In genomic region chr16:72099377-72099818, GRCh38 we compare ENCODE assay signal across 7 cellular contexts. TPM values are rescaled to one million over a fixed set of nuclear protein-coding genes. Genes with fewer than 3 reads are reported as not detected.
DNase-seq lines count a peak whose midpoint lies in the region; ATAC-seq and TF ChIP-seq lines count a peak whose summit lies in the region.

No MANE protein-coding gene starts in this region.

- no peaks in the 10 kb centered on the region for H4K20me1 ChIP-seq in MM.1S (ENCODE audit: insufficient read depth, low read length)

- H3K9me2 ChIP-seq in MM.1S (replicated peaks; ENCODE audit: insufficient read depth, low read length), result no peaks in the 10 kb centered on the region

- peaks cover 11% of the 10 kb centered on the region for H3K4me1 ChIP-seq in MM.1S (ENCODE audit: low read length)
- peaks cover 10 to 22% of the 10 kb centered on the region in 2 donors for H3K4me1 ChIP-seq in left lung

- DNase-seq in GM06990 (ENCODE audit: extremely low read depth, insufficient read length) (no peak), MM.1S (peak; percentile 51), SW480 (ENCODE audit: low spot score) (peak; percentile 31), cerebellar cortex (ENCODE audit: low spot score) (peak; percentile 39), left lung (no peak)
- peak; percentile 54 for DNase-seq in stimulated activated CD8-positive, alpha-beta memory T cell treated with anti-CD3 and anti-CD28 coated beads, Interleukin-4, amount 100 ng/mL, for 48 hours

- intact Hi-C loops in left lung (cut with DNase I), result loop anchor here in 1 of 2 donors (10.0 kb wide), 1 partner anchor 85 kb away; no protein-coding TSS in a partner anchor

- H3K27ac ChIP-seq in MM.1S (ENCODE audit: low read length) (no peak overlapping the region), left lung (no peak overlapping the region)

- H3K36me3 ChIP-seq in GM06990 (ENCODE audit: control insufficient read depth, insufficient read depth, low read length) (peaks cover 40% of the 10 kb centered on the region), MM.1S (replicated peaks; ENCODE audit: insufficient read depth, low read length) (peaks cover 15% of the 10 kb centered on the region; the same call in 1 of the 2 replicates), left lung (peaks cover 2 to 85% of the 10 kb centered on the region in 2 donors)

- no peak overlapping the region for H3K4me2 ChIP-seq in MM.1S (ENCODE audit: low read depth, low read length)

- no peaks in the 10 kb centered on the region for H3F3A ChIP-seq in MM.1S (ENCODE audit: insufficient read depth, low read length)

- no peaks in the 10 kb centered on the region for H3K27me3 ChIP-seq in GM06990 (replicated peaks; ENCODE audit: control insufficient read depth, insufficient read depth, low read length)
- H3K27me3 ChIP-seq in MM.1S (replicated peaks; ENCODE audit: insufficient read depth, low read length), result no peaks in the 10 kb centered on the region
- no peaks in the 10 kb centered on the region for H3K27me3 ChIP-seq in left lung

- peak; percentile 54 for TF ChIP-seq CTCF in GM06990 (IDR thresholded peaks at IDR 0.05; ENCODE audit: insufficient read depth, low read length, poor library complexity, severe bottlenecking)
- peak; percentile 60 for TF ChIP-seq CTCF in MM.1S (IDR thresholded peaks at IDR 0.05; ENCODE audit: low read length)
- peak; percentile 24 to 64 for TF ChIP-seq CTCF in left lung (IDR thresholded peaks at IDR 0.05)

- peaks cover 32% of the 10 kb centered on the region for H3K79me2 ChIP-seq in MM.1S (ENCODE audit: low read length)

- no peak overlapping the region for H2AFZ ChIP-seq in MM.1S (ENCODE audit: low read length)

- ATAC-seq in GM21825 (IDR thresholded peaks at IDR 0.05; ENCODE audit: unreplicated experiment) (peak; percentile 45), left lung (peak; percentile 91)

- no peak overlapping the region for H3K9ac ChIP-seq in MM.1S (ENCODE audit: low read length)

- no peaks in the 10 kb centered on the region for H3K9me3 ChIP-seq in MM.1S (replicated peaks; ENCODE audit: insufficient read depth, low read length)
- no peaks in the 10 kb centered on the region for H3K9me3 ChIP-seq in left lung

- H3K4me3 ChIP-seq in GM06990 (replicated peaks; ENCODE audit: low read depth, low read length), result no peak overlapping the region
- no peak overlapping the region for H3K4me3 ChIP-seq in MM.1S (ENCODE audit: low read length)
- H3K4me3 ChIP-seq in left lung, result no peak overlapping the region

RNA-seq across cellular contexts. Expression of gene DHX38, which starts 5.8 kb away (rescaled TPM):
- 10 to 100 TPM; 41.5 to 56.2 TPM for total RNA-seq in left lung

RNA-seq across cellular contexts. Expression of gene TXNL4B, which starts 6.0 kb away (rescaled TPM):
- total RNA-seq in left lung, result 10 to 100 TPM in 1 of 2 donors, 1 to 10 TPM in 1; 9.8 to 11.7 TPM

RNA-seq across cellular contexts. Expression of gene HPR, which starts 36.4 kb away (rescaled TPM):
- total RNA-seq in left lung, result under 1 TPM in 1 of 2 donors, not detected in 1; 0.29 TPM

RNA-seq across cellular contexts. Expression of gene HP, which starts 45.1 kb away (rescaled TPM):
- 100 to 1,000 TPM in 1 of 2 donors, 1 to 10 TPM in 1; 7.8 to 127 TPM for total RNA-seq in left lung

Comparison
In these comparisons a context has a peak if more than half of its experiments do, and no peak if none do; other contexts are left out.
1. DNase-seq: peak in MM.1S (single experiment), SW480 (single experiment), cerebellar cortex (single experiment) and stimulated activated CD8-positive, alpha-beta memory T cell treated with anti-CD3 and anti-CD28 coated beads, Interleukin-4, amount 100 ng/mL, for 48 hours (single experiment); none in GM06990 (single experiment) and left lung (0 of 2).
2. Peak in every context shown above with its lines, with median percentiles within 50 percentile points of each other: CTCF ChIP-seq.